ENCODE assay signal across 9 cellular contexts in genomic region chr12:99131761-99132199, GRCh38.
DNase-seq lines count a peak whose midpoint lies in the region; ATAC-seq, FAIRE-seq and TF ChIP-seq lines count a peak whose summit lies in the region.
"Had no signal": no experiment of that assay in that cellular context is flagged by ENCODE, and none has a peak within 500 bp of the region (broad histone marks: within the 10 kb centered on the region; RNA-seq: fewer than 3 reads in every experiment).

No MANE protein-coding gene starts in this region.

- peak overlapping the region; percentile 76 for H3K4me2 ChIP-seq in astrocyte (ENCODE audit: low read length)

- H3K4me1 ChIP-seq in astrocyte (ENCODE audit: insufficient read depth, low read length) (peaks cover 14% of the 10 kb centered on the region), mesodermal cell (ENCODE audit: control insufficient read depth, insufficient read depth, low read length, poor library complexity, severe bottlenecking) (no peaks in the 10 kb centered on the region), Peyer's patch (no peaks in the 10 kb centered on the region)

- DNase-seq in GM06990 (ENCODE audit: extremely low read depth, insufficient read length) (peak; percentile 36), astrocyte (ENCODE audit: low read depth) (peak; percentile 23), Peyer's patch (no peak), RCC 7860 (ENCODE audit: low spot score) (no peak)
- no peak for DNase-seq in activated CD4-positive, alpha-beta memory T cell treated with anti-CD3 and anti-CD28 coated beads for 36 hours
- DNase-seq in activated naive CD8-positive, alpha-beta T cell treated with anti-CD3 and anti-CD28 coated beads for 36 hours: no peak
- DNase-seq: stimulated activated naive B cell treated with anti-CD40 and anti-IgM and Interleukin-4, amounts not matched to agents 10 μg/mL and 1 μg/mL and 100 μg/mL, for 72 hours had no signal

- no peak for FAIRE-seq in astrocyte (lab: Jason Lieb, UNC)
- FAIRE-seq in RCC 7860 (lab: Jason Lieb, UNC): no peak

- H3K9me3 ChIP-seq in astrocyte (ENCODE audit: insufficient read depth, low read depth, low read length): no peaks in the 10 kb centered on the region
- no peaks in the 10 kb centered on the region for H3K9me3 ChIP-seq in mesodermal cell (ENCODE audit: control insufficient read depth, low read length)
- H3K9me3 ChIP-seq in Peyer's patch: no peaks in the 10 kb centered on the region

- H3K27ac Mint-ChIP-seq in astrocyte (ENCODE audit: unreplicated experiment): no peak overlapping the region
- H3K27ac Mint-ChIP-seq in activated CD4-positive, alpha-beta memory T cell treated with anti-CD3 and anti-CD28 coated beads for 36 hours: no peak overlapping the region
- H3K27ac Mint-ChIP-seq in activated naive CD8-positive, alpha-beta T cell treated with anti-CD3 and anti-CD28 coated beads for 36 hours: no peak overlapping the region
- H3K27ac Mint-ChIP-seq: stimulated activated naive B cell treated with anti-CD40 and anti-IgM and Interleukin-4, amounts not matched to agents 10 μg/mL and 1 μg/mL and 100 μg/mL, for 72 hours had no signal

- H3K9me3 Mint-ChIP-seq in astrocyte (ENCODE audit: unreplicated experiment): no peaks in the 10 kb centered on the region
- no peaks in the 10 kb centered on the region for H3K9me3 Mint-ChIP-seq in activated CD4-positive, alpha-beta memory T cell treated with anti-CD3 and anti-CD28 coated beads for 36 hours
- H3K9me3 Mint-ChIP-seq in activated naive CD8-positive, alpha-beta T cell treated with anti-CD3 and anti-CD28 coated beads for 36 hours: peaks cover 2% of the 10 kb centered on the region

- CTCF ChIA-PET in activated CD4-positive, alpha-beta memory T cell treated with anti-CD3 and anti-CD28 coated beads for 36 hours (lab: Charles Lee): no interaction called here

- no peaks in the 10 kb centered on the region for H3K36me3 Mint-ChIP-seq in astrocyte (ENCODE audit: low read depth, unreplicated experiment)
- no peaks in the 10 kb centered on the region for H3K36me3 Mint-ChIP-seq in activated CD4-positive, alpha-beta memory T cell treated with anti-CD3 and anti-CD28 coated beads for 36 hours
- H3K36me3 Mint-ChIP-seq in activated naive CD8-positive, alpha-beta T cell treated with anti-CD3 and anti-CD28 coated beads for 36 hours: no peaks in the 10 kb centered on the region
- H3K36me3 Mint-ChIP-seq: stimulated activated naive B cell treated with anti-CD40 and anti-IgM and Interleukin-4, amounts not matched to agents 10 μg/mL and 1 μg/mL and 100 μg/mL, for 72 hours had no signal

- H3K27ac ChIP-seq in astrocyte (ENCODE audit: low read depth, low read length) (peak overlapping the region; percentile 68), mesodermal cell (ENCODE audit: low read depth, low read length, severe bottlenecking) (peak overlapping the region; percentile 78), Peyer's patch (no peak overlapping the region)

- H3K79me2 ChIP-seq in astrocyte (ENCODE audit: insufficient read depth, low read length): no peaks in the 10 kb centered on the region

- H4K20me1 ChIP-seq in astrocyte (ENCODE audit: insufficient read depth, low read length): no peaks in the 10 kb centered on the region

- H3K4me3 Mint-ChIP-seq in astrocyte (ENCODE audit: unreplicated experiment): no peak overlapping the region
- H3K4me3 Mint-ChIP-seq in activated CD4-positive, alpha-beta memory T cell treated with anti-CD3 and anti-CD28 coated beads for 36 hours: no peak overlapping the region
- H3K4me3 Mint-ChIP-seq in activated naive CD8-positive, alpha-beta T cell treated with anti-CD3 and anti-CD28 coated beads for 36 hours: no peak overlapping the region
- H3K4me3 Mint-ChIP-seq: stimulated activated naive B cell treated with anti-CD40 and anti-IgM and Interleukin-4, amounts not matched to agents 10 μg/mL and 1 μg/mL and 100 μg/mL, for 72 hours had no signal

- H3K27me3 ChIP-seq in GM06990 (replicated peaks; ENCODE audit: control insufficient read depth, insufficient read depth, low read length) (no peaks in the 10 kb centered on the region), astrocyte (ENCODE audit: insufficient read depth, low read length) (no peaks in the 10 kb centered on the region), Peyer's patch (no peaks in the 10 kb centered on the region)

- peak overlapping the region; percentile 47 for H2AFZ ChIP-seq in astrocyte (ENCODE audit: low read depth, low read length)

- no peaks in the 10 kb centered on the region for H3K36me3 ChIP-seq in GM06990 (ENCODE audit: control insufficient read depth, insufficient read depth, low read length)
- no peaks in the 10 kb centered on the region for H3K36me3 ChIP-seq in astrocyte (ENCODE audit: insufficient read depth, low read length)
- no peaks in the 10 kb centered on the region for H3K36me3 ChIP-seq in mesodermal cell (ENCODE audit: control insufficient read depth, insufficient read depth, low read length)
- no peaks in the 10 kb centered on the region for H3K36me3 ChIP-seq in Peyer's patch

- peak; percentile 42 for ATAC-seq in HG02759 (IDR thresholded peaks at IDR 0.05; ENCODE audit: unreplicated experiment)

- no peak for TF ChIP-seq CTCF in GM06990 (IDR thresholded peaks at IDR 0.05; ENCODE audit: insufficient read depth, low read length, poor library complexity, severe bottlenecking)
- no peak for TF ChIP-seq CTCF in astrocyte (IDR thresholded peaks at IDR 0.05; ENCODE audit: insufficient read depth, low read depth, low read length)
- no peak for TF ChIP-seq CTCF in Peyer's patch (IDR thresholded peaks at IDR 0.05)

- POLR2A ChIA-PET in activated CD4-positive, alpha-beta memory T cell treated with anti-CD3 and anti-CD28 coated beads for 36 hours (lab: Charles Lee): no interaction called here

- WGBS in mesodermal cell (ENCODE audit: insufficient coverage in 2 of 2), 2 experiments: 12 to 16% methylated on average over 4 to 5 of the region's 7 CpGs

- no peaks in the 10 kb centered on the region for H3K4me1 Mint-ChIP-seq in astrocyte (ENCODE audit: low read depth, unreplicated experiment)
- no peaks in the 10 kb centered on the region for H3K4me1 Mint-ChIP-seq in activated CD4-positive, alpha-beta memory T cell treated with anti-CD3 and anti-CD28 coated beads for 36 hours (ENCODE audit: low read depth)
- H3K4me1 Mint-ChIP-seq in activated naive CD8-positive, alpha-beta T cell treated with anti-CD3 and anti-CD28 coated beads for 36 hours: no peaks in the 10 kb centered on the region
- H3K4me1 Mint-ChIP-seq: stimulated activated naive B cell treated with anti-CD40 and anti-IgM and Interleukin-4, amounts not matched to agents 10 μg/mL and 1 μg/mL and 100 μg/mL, for 72 hours had no signal

- TF ChIP-seq POLR2A in Peyer's patch (IDR thresholded peaks at IDR 0.05): no peak

- H3K9ac ChIP-seq in astrocyte (ENCODE audit: low read length): peak overlapping the region; percentile 39

- H3K27me3 Mint-ChIP-seq in astrocyte (ENCODE audit: low read depth, unreplicated experiment): no peaks in the 10 kb centered on the region
- no peaks in the 10 kb centered on the region for H3K27me3 Mint-ChIP-seq in activated CD4-positive, alpha-beta memory T cell treated with anti-CD3 and anti-CD28 coated beads for 36 hours
- no peaks in the 10 kb centered on the region for H3K27me3 Mint-ChIP-seq in activated naive CD8-positive, alpha-beta T cell treated with anti-CD3 and anti-CD28 coated beads for 36 hours
- H3K27me3 Mint-ChIP-seq: stimulated activated naive B cell treated with anti-CD40 and anti-IgM and Interleukin-4, amounts not matched to agents 10 μg/mL and 1 μg/mL and 100 μg/mL, for 72 hours had no signal

- H3K4me3 ChIP-seq in GM06990 (replicated peaks; ENCODE audit: low read depth, low read length) (no peak overlapping the region), astrocyte (ENCODE audit: insufficient read depth, low read depth, low read length) (no peak overlapping the region), mesodermal cell (ENCODE audit: extremely low read depth, insufficient read depth, low read length, poor library complexity, severe bottlenecking) (no peak overlapping the region), Peyer's patch (no peak overlapping the region)

- intact Hi-C loops in activated CD4-positive, alpha-beta memory T cell treated with anti-CD3 and anti-CD28 coated beads for 36 hours (cut with micrococcal nuclease): no loop called here

Comparison
In these comparisons a context has a peak if more than half of its experiments do, and no peak if none do; other contexts are left out.
1. DNase-seq: peak in GM06990 (single experiment) and astrocyte (single experiment); none in activated CD4-positive, alpha-beta memory T cell treated with anti-CD3 and anti-CD28 coated beads for 36 hours (single experiment), Peyer's patch (0 of 3), RCC 7860 (single experiment) and activated naive CD8-positive, alpha-beta T cell treated with anti-CD3 and anti-CD28 coated beads for 36 hours (single experiment).
2. H3K27ac ChIP-seq: peak in astrocyte (single experiment) and mesodermal cell (single experiment); none in Peyer's patch (0 of 4).